ENCODE assay signal across 1 cellular context in genomic region chr11:66638177-66639065, GRCh38.
TF ChIP-seq lines count a peak whose summit lies in the region.

Gene RBM4 (plus strand): TSS chr11:66638703. CDS start chr11:66639712, 1,009 bp downstream.

TF ChIP-seq in K562, 482 proteins besides CTCF, POLR2A, EP300 and RAD21 (continued from another document and continues in another):
- TF ChIP-seq MNT (conservative IDR thresholded peaks at IDR 0.05) (peak; percentile 89 to 91), ZNF224 (CRISPR knock-in tag; IDR thresholded peaks at IDR 0.05) (no peak), ZBTB43 (CRISPR knock-in tag; IDR thresholded peaks at IDR 0.05) (no peak), ZNF24 (IDR thresholded peaks at IDR 0.05) (peak; percentile 13; the same call in 1 of the 2 replicates), RFX1 (IDR thresholded peaks at IDR 0.05) (peak; percentile 45; the same call in 1 of the 2 replicates), TRIM28 (IDR thresholded peaks at IDR 0.05) (no peak), NFE2L1 (tag; IDR thresholded peaks at IDR 0.05; ENCODE audit: borderline replicate concordance, low read depth) (no peak), ATF1 (CRISPR knock-in tag; IDR thresholded peaks at IDR 0.05) (no peak), ATF1 (tag; IDR thresholded peaks at IDR 0.05) (peak; percentile 89), SMARCA5 (IDR thresholded peaks at IDR 0.05) (no peak), ZNF764 (CRISPR knock-in tag; IDR thresholded peaks at IDR 0.05; ENCODE audit: low read depth) (no peak), RFX5 (IDR thresholded peaks at IDR 0.05; ENCODE audit: low read depth, low read length) (no peak), ZNF277 (CRISPR knock-in tag; IDR thresholded peaks at IDR 0.05; ENCODE audit: borderline replicate concordance) (no peak), JUNB (CRISPR knock-in tag; conservative IDR thresholded peaks at IDR 0.05) (no peak), C11orf30 (IDR thresholded peaks at IDR 0.05; ENCODE audit: low read depth) (peak; percentile 46; the same call in 1 of the 2 replicates), ZNF518B (CRISPR knock-in tag; IDR thresholded peaks at IDR 0.05) (0 out of 2 replicates have a peak, but pooled peaks have one; percentile 15), MTA3 (IDR thresholded peaks at IDR 0.05; ENCODE audit: borderline replicate concordance) (peak; percentile 76; the same call in 1 of the 2 replicates), PHF8 (IDR thresholded peaks at IDR 0.05; ENCODE audit: borderline replicate concordance, low read length) (peak; percentile 81; the same call in 1 of the 2 replicates), RFX7 (CRISPR knock-in tag; IDR thresholded peaks at IDR 0.05) (no peak), MYC (IDR thresholded peaks at IDR 0.05; ENCODE audit: low read depth, low read length) (peak; percentile 89), MYC (CRISPR knock-in tag; IDR thresholded peaks at IDR 0.05; ENCODE audit: borderline replicate concordance, low read depth) (peak; percentile 32; the same call in 1 of the 2 replicates), ZBTB2 (IDR thresholded peaks at IDR 0.05) (no peak), ZC3H11A (IDR thresholded peaks at IDR 0.05; ENCODE audit: low read depth, low read length) (peak; percentile 68; the same call in 1 of the 2 replicates), ZNF354B (CRISPR knock-in tag; IDR thresholded peaks at IDR 0.05) (no peak), RBM39 (optimal IDR thresholded peaks at IDR 0.05; ENCODE audit: low read depth, low read length) (peak; percentile 53), ZNF561 (CRISPR knock-in tag; conservative IDR thresholded peaks at IDR 0.05) (no peak), HDAC6 (IDR thresholded peaks at IDR 0.05; ENCODE audit: low read depth, low read length) (no peak), ZC3H4 (CRISPR knock-in tag; IDR thresholded peaks at IDR 0.05; ENCODE audit: borderline replicate concordance) (peak; percentile 64; the same call in 1 of the 2 replicates), ZBTB9 (CRISPR knock-in tag; IDR thresholded peaks at IDR 0.05) (peak; percentile 81; the same call in 1 of the 2 replicates), GATAD2B (IDR thresholded peaks at IDR 0.05; ENCODE audit: borderline replicate concordance) (no peak), ZNF444 (CRISPR knock-in tag; IDR thresholded peaks at IDR 0.05) (peak; percentile 41; the same call in 1 of the 2 replicates), ZBTB12 (CRISPR knock-in tag; IDR thresholded peaks at IDR 0.05) (no peak), ZBTB33 (CRISPR knock-in tag; IDR thresholded peaks at IDR 0.05) (no peak), GTF2B (IDR thresholded peaks at IDR 0.05; ENCODE audit: extremely low read depth, insufficient read length) (peak; percentile 5), STAG1 (CRISPR knock-in tag; IDR thresholded peaks at IDR 0.05; ENCODE audit: borderline replicate concordance) (no peak), USF2 (CRISPR knock-in tag; IDR thresholded peaks at IDR 0.05) (no peak), ESRRA (IDR thresholded peaks at IDR 0.05; ENCODE audit: borderline replicate concordance, low read depth) (peak; percentile 41; the same call in 1 of the 2 replicates), ZNF830 (CRISPR knock-in tag; IDR thresholded peaks at IDR 0.05) (no peak), HDGF (IDR thresholded peaks at IDR 0.05) (no peak), CTCFL (IDR thresholded peaks at IDR 0.05; ENCODE audit: borderline replicate concordance, insufficient read depth, low read depth, low read length, poor library complexity, severe bottlenecking) (no peak), NONO (IDR thresholded peaks at IDR 0.05; ENCODE audit: low read depth in 2 of 2, low read length in 1 of 2) (0 out of 4 replicates have a peak, but pooled peaks of 1 of the 2 experiments have one; percentile 56), CGGBP1 (CRISPR knock-in tag; IDR thresholded peaks at IDR 0.05) (0 out of 2 replicates have a peak, but pooled peaks have one; percentile 65), MTA1 (IDR thresholded peaks at IDR 0.05; ENCODE audit: borderline replicate concordance) (no peak), BCL6 (CRISPR knock-in tag; IDR thresholded peaks at IDR 0.05) (no peak), ASH1L (IDR thresholded peaks at IDR 0.05; ENCODE audit: borderline replicate concordance, low read depth, partially characterized antibody) (peak; percentile 93), ZNF76 (CRISPR knock-in tag; IDR thresholded peaks at IDR 0.05; ENCODE audit: borderline replicate concordance) (no peak)
